9 cellular contexts compared by ENCODE assay signal in the genomic region with DNA sequence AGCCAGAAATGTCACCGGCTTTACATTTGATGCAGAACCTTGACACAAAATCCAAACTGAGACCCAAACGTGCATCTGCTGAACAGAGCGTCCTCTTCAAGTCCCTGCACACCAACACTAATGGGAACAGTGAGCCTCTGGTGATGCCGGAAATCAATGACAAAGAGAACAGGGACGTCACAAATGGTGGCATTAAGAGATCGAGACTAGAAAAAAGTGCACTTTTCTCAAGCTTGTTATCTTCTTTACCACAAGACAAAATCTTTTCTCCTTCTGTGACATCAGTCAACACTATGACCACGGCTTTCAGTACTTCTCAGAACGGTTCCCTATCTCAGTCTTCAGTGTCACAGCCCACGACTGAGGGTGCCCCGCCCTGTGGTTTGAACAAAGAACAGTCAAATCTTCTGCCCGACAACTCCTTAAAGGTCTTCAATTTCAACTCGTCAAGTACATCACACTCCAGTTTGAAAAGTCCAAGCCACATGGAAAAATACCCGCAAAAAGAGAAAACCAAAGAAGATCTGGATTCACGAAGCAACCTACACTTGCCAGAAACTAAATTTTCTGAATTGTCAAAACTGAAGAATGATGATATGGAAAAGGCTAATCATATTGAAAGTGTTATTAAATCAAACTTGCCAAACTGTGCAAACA.
DNase-seq lines count a peak whose midpoint lies in the region; ATAC-seq, FAIRE-seq and TF ChIP-seq lines count a peak whose summit lies in the region.
"Had no signal": no experiment of that assay in that cellular context is flagged by ENCODE, and none has a peak within 500 bp of the region (broad histone marks: within the 10 kb centered on the region; RNA-seq: fewer than 3 reads in every experiment).

No MANE protein-coding gene starts in this region.

- H3K27ac Mint-ChIP-seq in T-helper 17 cell, result peak overlapping the region; percentile 98

- FAIRE-seq in GM12878 (lab: Jason Lieb, UNC), result peak; percentile 99

- H3K4me3 Mint-ChIP-seq in T-helper 17 cell, result peak overlapping the region; percentile 95
- H3K4me3 Mint-ChIP-seq: neural crest cell had no signal

- no peak for TF ChIP-seq CTCF in GM12878 (IDR thresholded peaks at IDR 0.05 in 2 of 3, conservative IDR thresholded peaks at IDR 0.05 in 1 of 3; ENCODE audit: control insufficient read depth in 2 of 3, extremely low read depth in 1 of 3, insufficient read depth in 1 of 3, low read depth in 3 of 3, low read length in 3 of 3)

- peak; percentile 84 to 91 for TF ChIP-seq EP300 in GM12878 (IDR thresholded peaks at IDR 0.05; ENCODE audit: borderline replicate concordance in 1 of 2, control insufficient read depth in 1 of 2, low read depth in 2 of 2, low read length in 2 of 2)

- 3% methylated on average over 14 of the region's 14 CpGs for WGBS in GM12878 (ENCODE audit: insufficient coverage, insufficient replicate concordance, low lambda C conversion rate, missing lambda C conversion rate)

- no peak for TF ChIP-seq RAD21 in GM12878 (IDR thresholded peaks at IDR 0.05; ENCODE audit: insufficient read depth, low read depth, low read length)

- SMC1A ChIA-PET in GM12878 (lab: Charles Lee; ENCODE audit: uncharacterized antibody, unreplicated experiment), result interaction anchor here (0.7 to 9.0 kb wide), 6 partner anchors 9 to 434 kb away, joined by 3 to 109 read pairs (median 4); no protein-coding TSS in a partner anchor

- H3K27ac ChIP-seq in GM12878 (ENCODE audit: control insufficient read depth, insufficient read depth), result peak overlapping the region; percentile 93

- CTCF ChIA-PET in GM12878 (lab: Yijun Ruan, JAX), result interaction anchor here (2.1 to 4.8 kb wide), 2 partner anchors 9 to 18 kb away, joined by 6 to 51 read pairs; no protein-coding TSS in a partner anchor

- BruUV-seq in GM12878 (replicated peaks; lab: Mats Ljungman, UMichigan), result no TSS peak

- H3K4me3 ChIP-seq in GM12878, result peak overlapping the region; percentile 73

- no peak for TF ChIP-seq POLR2A in GM12878 (IDR thresholded peaks at IDR 0.05; ENCODE audit: low read depth, low read length)

- peak; percentile 57 to 72 (median 58) for DNase-seq in T-helper 17 cell
- peak; percentile 95 for DNase-seq in GM12878 (ENCODE audit: low read depth, low spot score)
- peak; percentile 56 to 79 for DNase-seq in stimulated activated CD4-positive, alpha-beta T cell treated with anti-CD3 and anti-CD28 coated beads, Interleukin-4, amount 100 ng/mL, for 4 hours
- no peak for DNase-seq in kidney tubule cell (ENCODE audit: low spot score)
- no peak for DNase-seq in mesenteric fat pad (ENCODE audit: low spot score)
- no peak for DNase-seq in NCI-H526 treated with DMSO at 0.1 percent for 48 hours (lab: John Stamatoyannopoulos, UW)

- peak; percentile 61 for ATAC-seq in GM18907 (IDR thresholded peaks at IDR 0.05; ENCODE audit: unreplicated experiment)
- peak; percentile 56 for ATAC-seq in HG03095 (IDR thresholded peaks at IDR 0.05; ENCODE audit: unreplicated experiment)
- ATAC-seq in T-helper 17 cell, result peak; percentile 78
- peak; percentile 62 for ATAC-seq in GM12878

- no peaks in the 10 kb centered on the region for H4K20me1 ChIP-seq in GM12878 (ENCODE audit: control insufficient read depth, insufficient read depth)

- in situ Hi-C loops in GM12878 (cut with MboI), result loop anchor here (25.0 kb wide), 1 partner anchor 1059 kb away; no protein-coding TSS in a partner anchor

- peaks cover 6% of the 10 kb centered on the region for H3K36me3 Mint-ChIP-seq in T-helper 17 cell (ENCODE audit: low read depth)

- peak overlapping the region; percentile 69 for H3K4me2 ChIP-seq in GM12878 (ENCODE audit: control insufficient read depth, insufficient read depth)

- H3K27me3 ChIP-seq in GM12878 (replicated peaks in 1 of 2; ENCODE audit: control insufficient read depth in 2 of 2, insufficient read depth in 2 of 2, low read length in 1 of 2), result no peaks in the 10 kb centered on the region

- H3K9ac ChIP-seq in GM12878 (ENCODE audit: control insufficient read depth, insufficient read depth, low read length), result peak overlapping the region; percentile 93

- H3K36me3 ChIP-seq in GM12878 (ENCODE audit: control insufficient read depth in 2 of 2, insufficient read depth in 2 of 2, low read length in 1 of 2), result peaks cover 0 to under 1% of the 10 kb centered on the region in 2 experiments; a peak in 1 of 4 replicates

- POLR2A ChIA-PET in GM12878 (lab: Charles Lee), result interaction anchor here (0.6 to 3.8 kb wide), 4 partner anchors 10 to 18 kb away, joined by 3 to 47 read pairs (median 4); no protein-coding TSS in a partner anchor

- H3K4me1 Mint-ChIP-seq in T-helper 17 cell, result peaks cover 50% of the 10 kb centered on the region

- intact Hi-C loops in GM12878 (cut with micrococcal nuclease; ENCODE audit: unreplicated experiment), result loop anchor here (1.0 to 5.0 kb wide), 5 partner anchors 9 to 1039 kb away; a partner anchor contains a TSS

- H3K79me2 ChIP-seq in GM12878 (ENCODE audit: control insufficient read depth, insufficient read depth, low read length), result peaks cover 82% of the 10 kb centered on the region

- H3K4me1 ChIP-seq in GM12878 (ENCODE audit: control insufficient read depth, insufficient read depth, low read length), result peaks cover 7% of the 10 kb centered on the region; the same call in 1 of the 2 replicates

- no peaks in the 10 kb centered on the region for H3K9me3 ChIP-seq in T-helper 17 cell (ENCODE audit: control insufficient read depth, low read length, poor library complexity, severe bottlenecking)
- H3K9me3 ChIP-seq in GM12878 (replicated peaks; ENCODE audit: control insufficient read depth, insufficient read depth, low read length), result no peaks in the 10 kb centered on the region

- RAD21 ChIA-PET in GM12878 (lab: Charles Lee; ENCODE audit: unreplicated experiment), result interaction anchor here (0.9 to 7.9 kb wide), 8 partner anchors 8 to 1068 kb away, joined by 3 to 101 read pairs (median 3); a partner anchor contains a TSS

- H3K27me3 Mint-ChIP-seq in T-helper 17 cell, result no peaks in the 10 kb centered on the region

- peak overlapping the region; percentile 3 for H2AFZ ChIP-seq in GM12878 (ENCODE audit: control insufficient read depth, low read depth, low read length)

TF ChIP-seq in GM12878, 131 proteins besides CTCF, POLR2A, EP300 and RAD21 (continues in another document):
- TF ChIP-seq PAX8 (IDR thresholded peaks at IDR 0.05), result no peak
- no peak for TF ChIP-seq KAT2A (conservative IDR thresholded peaks at IDR 0.05; ENCODE audit: control insufficient read depth, low read depth, low read length)
- peak; percentile 65 for TF ChIP-seq TBL1XR1 (IDR thresholded peaks at IDR 0.05; ENCODE audit: low read depth, low read length)
- TF ChIP-seq, protein P1, sequence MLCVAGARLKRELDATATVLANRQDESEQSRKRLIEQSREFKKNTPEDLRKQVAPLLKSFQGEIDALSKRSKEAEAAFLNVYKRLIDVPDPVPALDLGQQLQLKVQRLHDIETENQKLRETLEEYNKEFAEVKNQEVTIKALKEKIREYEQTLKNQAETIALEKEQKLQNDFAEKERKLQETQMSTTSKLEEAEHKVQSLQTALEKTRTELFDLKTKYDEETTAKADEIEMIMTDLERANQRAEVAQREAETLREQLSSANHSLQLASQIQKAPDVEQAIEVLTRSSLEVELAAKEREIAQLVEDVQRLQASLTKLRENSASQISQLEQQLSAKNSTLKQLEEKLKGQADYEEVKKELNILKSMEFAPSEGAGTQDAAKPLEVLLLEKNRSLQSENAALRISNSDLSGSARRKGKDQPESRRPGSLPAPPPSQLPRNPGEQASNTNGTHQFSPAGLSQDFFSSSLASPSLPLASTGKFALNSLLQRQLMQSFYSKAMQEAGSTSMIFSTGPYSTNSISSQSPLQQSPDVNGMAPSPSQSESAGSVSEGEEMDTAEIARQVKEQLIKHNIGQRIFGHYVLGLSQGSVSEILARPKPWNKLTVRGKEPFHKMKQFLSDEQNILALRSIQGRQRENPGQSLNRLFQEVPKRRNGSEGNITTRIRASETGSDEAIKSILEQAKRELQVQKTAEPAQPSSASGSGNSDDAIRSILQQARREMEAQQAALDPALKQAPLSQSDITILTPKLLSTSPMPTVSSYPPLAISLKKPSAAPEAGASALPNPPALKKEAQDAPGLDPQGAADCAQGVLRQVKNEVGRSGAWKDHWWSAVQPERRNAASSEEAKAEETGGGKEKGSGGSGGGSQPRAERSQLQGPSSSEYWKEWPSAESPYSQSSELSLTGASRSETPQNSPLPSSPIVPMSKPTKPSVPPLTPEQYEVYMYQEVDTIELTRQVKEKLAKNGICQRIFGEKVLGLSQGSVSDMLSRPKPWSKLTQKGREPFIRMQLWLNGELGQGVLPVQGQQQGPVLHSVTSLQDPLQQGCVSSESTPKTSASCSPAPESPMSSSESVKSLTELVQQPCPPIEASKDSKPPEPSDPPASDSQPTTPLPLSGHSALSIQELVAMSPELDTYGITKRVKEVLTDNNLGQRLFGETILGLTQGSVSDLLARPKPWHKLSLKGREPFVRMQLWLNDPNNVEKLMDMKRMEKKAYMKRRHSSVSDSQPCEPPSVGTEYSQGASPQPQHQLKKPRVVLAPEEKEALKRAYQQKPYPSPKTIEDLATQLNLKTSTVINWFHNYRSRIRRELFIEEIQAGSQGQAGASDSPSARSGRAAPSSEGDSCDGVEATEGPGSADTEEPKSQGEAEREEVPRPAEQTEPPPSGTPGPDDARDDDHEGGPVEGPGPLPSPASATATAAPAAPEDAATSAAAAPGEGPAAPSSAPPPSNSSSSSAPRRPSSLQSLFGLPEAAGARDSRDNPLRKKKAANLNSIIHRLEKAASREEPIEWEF (IDR thresholded peaks at IDR 0.05; ENCODE audit: insufficient replicate concordance, low read depth, low read length), result peak; percentile 88
- TF ChIP-seq SMAD1 (IDR thresholded peaks at IDR 0.05; ENCODE audit: low read depth, partially characterized antibody), result peak; percentile 54
- TF ChIP-seq, protein P2, sequence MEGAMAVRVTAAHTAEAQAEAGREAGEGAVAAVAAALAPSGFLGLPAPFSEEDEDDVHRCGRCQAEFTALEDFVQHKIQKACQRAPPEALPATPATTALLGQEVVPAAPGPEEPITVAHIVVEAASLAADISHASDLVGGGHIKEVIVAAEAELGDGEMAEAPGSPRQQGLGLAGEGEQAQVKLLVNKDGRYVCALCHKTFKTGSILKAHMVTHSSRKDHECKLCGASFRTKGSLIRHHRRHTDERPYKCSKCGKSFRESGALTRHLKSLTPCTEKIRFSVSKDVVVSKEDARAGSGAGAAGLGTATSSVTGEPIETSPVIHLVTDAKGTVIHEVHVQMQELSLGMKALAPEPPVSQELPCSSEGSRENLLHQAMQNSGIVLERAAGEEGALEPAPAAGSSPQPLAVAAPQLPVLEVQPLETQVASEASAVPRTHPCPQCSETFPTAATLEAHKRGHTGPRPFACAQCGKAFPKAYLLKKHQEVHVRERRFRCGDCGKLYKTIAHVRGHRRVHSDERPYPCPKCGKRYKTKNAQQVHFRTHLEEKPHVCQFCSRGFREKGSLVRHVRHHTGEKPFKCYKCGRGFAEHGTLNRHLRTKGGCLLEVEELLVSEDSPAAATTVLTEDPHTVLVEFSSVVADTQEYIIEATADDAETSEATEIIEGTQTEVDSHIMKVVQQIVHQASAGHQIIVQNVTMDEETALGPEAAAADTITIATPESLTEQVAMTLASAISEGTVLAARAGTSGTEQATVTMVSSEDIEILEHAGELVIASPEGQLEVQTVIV (IDR thresholded peaks at IDR 0.05; ENCODE audit: borderline replicate concordance, partially characterized antibody), result no peak

Comparison
In these comparisons a context has a peak if more than half of its experiments do, and no peak if none do; other contexts are left out.
1. DNase-seq: peak in T-helper 17 cell (3 of 3), GM12878 (single experiment) and stimulated activated CD4-positive, alpha-beta T cell treated with anti-CD3 and anti-CD28 coated beads, Interleukin-4, amount 100 ng/mL, for 4 hours (2 of 2); none in kidney tubule cell (single experiment), mesenteric fat pad (single experiment) and NCI-H526 treated with DMSO at 0.1 percent for 48 hours (single experiment).
2. Peak in every context shown above with its lines, with median percentiles within 50 percentile points of each other: ATAC-seq.